8 cellular contexts compared by ENCODE assay signal in the genomic region with DNA sequence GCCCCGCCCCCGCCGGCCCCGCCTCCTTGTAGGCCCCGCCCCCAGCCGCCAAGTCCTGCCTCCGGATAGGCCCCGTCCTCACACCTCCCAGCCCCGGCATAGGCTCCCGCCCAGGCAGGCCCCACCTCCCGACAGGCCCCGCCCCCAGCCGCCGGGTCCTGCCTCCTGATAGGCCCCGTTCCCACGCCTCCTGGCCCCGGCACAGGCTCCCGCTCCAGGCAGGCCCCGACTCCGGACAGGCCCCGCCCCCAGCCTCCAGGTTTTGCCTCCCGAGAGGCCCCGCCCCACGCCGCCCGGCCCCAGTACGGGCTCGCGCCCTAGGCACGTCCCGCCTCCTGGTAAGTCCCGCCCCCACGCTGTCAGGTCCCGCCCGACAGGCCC. TPM values are rescaled to one million over a fixed set of nuclear protein-coding genes. Genes with fewer than 3 reads are reported as not detected.
A peak's percentile ranks its signal among the peaks of the same experiment; 100 is the strongest.
DNase-seq lines count a peak whose midpoint lies in the region; ATAC-seq and TF ChIP-seq lines count a peak whose summit lies in the region.

No MANE protein-coding gene starts in this region.

- no peaks in the 10 kb centered on the region for H3K36me3 ChIP-seq in kidney epithelial cell (ENCODE audit: control insufficient read depth, insufficient read depth, low read length)

- TF ChIP-seq CTCF in kidney epithelial cell (IDR thresholded peaks at IDR 0.05; ENCODE audit: insufficient read depth, low read length, poor library complexity, severe bottlenecking): no peak

- peak overlapping the region; percentile 84 for H3K4me3 ChIP-seq in kidney epithelial cell (ENCODE audit: low read depth, low read length)

- peak; percentile 92 for ATAC-seq in GM19035 (IDR thresholded peaks at IDR 0.05; ENCODE audit: unreplicated experiment)
- ATAC-seq in HG03280 (IDR thresholded peaks at IDR 0.05; ENCODE audit: unreplicated experiment): peak; percentile 94

- H3K27me3 ChIP-seq in kidney epithelial cell (ENCODE audit: control insufficient read depth, insufficient read depth, low read length): no peaks in the 10 kb centered on the region

- DNase-seq in AG08396 (ENCODE audit: low spot score) (peak; percentile 100), NCI-H226 (peak; percentile 99), cerebellar nuclear complex (lab: John Stamatoyannopoulos, UW) (peak; percentile 91 to 98), kidney epithelial cell (ENCODE audit: low read depth) (peak; percentile 81)
- peak; percentile 97 for DNase-seq in activated CD4-positive, alpha-beta T cell treated with anti-CD3 and anti-CD28 coated beads for 1 hour
- peak; percentile 98 for DNase-seq in stimulated activated CD4-positive, alpha-beta T cell treated with anti-CD3 and anti-CD28 coated beads, Interleukin-15, amount 100 ng/mL, for 24 hours

RNA-seq across cellular contexts. Expression of gene MICALL2, which starts 0.2 kb away (rescaled TPM):
- total RNA-seq in kidney epithelial cell: 13.5 and 14.7 TPM in 2 replicates

RNA-seq across cellular contexts. Expression of gene INTS1, which starts 44.7 kb away (rescaled TPM):
- total RNA-seq in kidney epithelial cell: 84.3 and 109 TPM in 2 replicates

Comparison
In these comparisons a context has a peak if more than half of its experiments do, and no peak if none do; other contexts are left out.
1. Peak in every context shown above with its lines: DNase-seq, ATAC-seq and H3K4me3 ChIP-seq.